15 cellular contexts compared by ENCODE assay signal in genomic region chr1:32725595-32725942, GRCh38. TPM values are rescaled to one million over a fixed set of nuclear protein-coding genes. Genes with fewer than 3 reads are reported as not detected.
A peak's percentile ranks its signal among the peaks of the same experiment; 100 is the strongest.
DNase-seq lines count a peak whose midpoint lies in the region; ATAC-seq and TF ChIP-seq lines count a peak whose summit lies in the region.
"Had no signal": no experiment of that assay in that cellular context is flagged by ENCODE, and none has a peak within 500 bp of the region (broad histone marks: within the 10 kb centered on the region; RNA-seq: fewer than 3 reads in every experiment).

No MANE protein-coding gene starts in this region.

- H3K9me3 Mint-ChIP-seq in brain (no peaks in the 10 kb centered on the region), neural progenitor cell (peaks cover 4% of the 10 kb centered on the region)
- no peaks in the 10 kb centered on the region for H3K9me3 Mint-ChIP-seq in activated naive CD4-positive, alpha-beta T cell treated with anti-CD3 and anti-CD28 coated beads for 36 hours
- H3K9me3 Mint-ChIP-seq: activated naive CD4-positive, alpha-beta T cell treated with anti-CD3 and anti-CD28 coated beads, Interleukin-2, amount 10 ng/mL, durations not matched to agents 7 days and 5 days; natural killer cell treated with Interleukin-12 subunit alpha and Interleukin-12 subunit beta and Interleukin-15 and Interleukin-18, amount 100 ng/mL, for 72 hours had no signal

- no peak for ATAC-seq in GM18511 (IDR thresholded peaks at IDR 0.05; ENCODE audit: unreplicated experiment)

- no peak overlapping the region for H2AFZ ChIP-seq in neural progenitor cell (replicated peaks)

- H3K79me2 ChIP-seq in neural progenitor cell (ENCODE audit: low read depth): no peaks in the 10 kb centered on the region

- no peaks in the 10 kb centered on the region for H4K20me1 ChIP-seq in BLaER1 treated with 17β-estradiol and CSF1 and Interleukin-3, amounts not matched to agents 10 nM and 100 nM
- H4K20me1 ChIP-seq in neural progenitor cell (ENCODE audit: low read depth): no peaks in the 10 kb centered on the region

- no peak overlapping the region for H3K4me3 Mint-ChIP-seq in brain
- peak overlapping the region; percentile 34 for H3K4me3 Mint-ChIP-seq in neural progenitor cell
- no peak overlapping the region for H3K4me3 Mint-ChIP-seq in activated naive CD4-positive, alpha-beta T cell treated with anti-CD3 and anti-CD28 coated beads for 36 hours
- H3K4me3 Mint-ChIP-seq: activated naive CD4-positive, alpha-beta T cell treated with anti-CD3 and anti-CD28 coated beads, Interleukin-2, amount 10 ng/mL, durations not matched to agents 7 days and 5 days; natural killer cell treated with Interleukin-12 subunit alpha and Interleukin-12 subunit beta and Interleukin-15 and Interleukin-18, amount 100 ng/mL, for 72 hours had no signal

- H3K4me1 Mint-ChIP-seq in brain (peaks cover 14% of the 10 kb centered on the region), neural progenitor cell (peaks cover 22% of the 10 kb centered on the region)
- H3K4me1 Mint-ChIP-seq in activated naive CD4-positive, alpha-beta T cell treated with anti-CD3 and anti-CD28 coated beads for 36 hours (ENCODE audit: low read depth): peaks cover 10% of the 10 kb centered on the region

- POLR2A ChIA-PET in HEK293 (lab: Yijun Ruan, JAX): interaction anchor here (0.6 kb wide), 1 partner anchor 13 kb away, joined by 4 read pairs; no protein-coding TSS in a partner anchor

- H3K4me3 ChIP-seq in BLaER1 treated with 17β-estradiol and CSF1 and Interleukin-3, amounts not matched to agents 10 nM and 100 nM: peak overlapping the region in 2 of 10 experiments; percentile 30 to 47; a peak in 3 of 20 replicates
- no peak overlapping the region for H3K4me3 ChIP-seq in HEK293 (ENCODE audit: low read depth, low read length)
- no peak overlapping the region for H3K4me3 ChIP-seq in neural progenitor cell

- H3K4me1 ChIP-seq in BLaER1 treated with 17β-estradiol and CSF1 and Interleukin-3, amounts not matched to agents 10 nM and 100 nM: peaks cover 26 to 56% (median 42%) of the 10 kb centered on the region in 10 experiments
- no peaks in the 10 kb centered on the region for H3K4me1 ChIP-seq in HEK293 (ENCODE audit: control insufficient read depth, insufficient read depth, low read length)
- peaks cover 13% of the 10 kb centered on the region for H3K4me1 ChIP-seq in neural progenitor cell

- H3K27ac ChIP-seq in BLaER1 treated with 17β-estradiol and CSF1 and Interleukin-3, amounts not matched to agents 10 nM and 100 nM: peak overlapping the region in 9 of 11 experiments; percentile 51 to 89 (median 75); a peak in 17 of 22 replicates
- H3K27ac ChIP-seq in HEK293 (ENCODE audit: extremely low read depth, low read depth, low read length): no peak overlapping the region
- no peak overlapping the region for H3K27ac ChIP-seq in neural progenitor cell
- H3K27ac ChIP-seq: WERI-Rb-1 had no signal

- intact Hi-C loops in activated naive CD4-positive, alpha-beta T cell treated with anti-CD3 and anti-CD28 coated beads for 36 hours (cut with micrococcal nuclease): no loop called here

- H3K36me3 ChIP-seq in BLaER1 treated with 17β-estradiol and CSF1 and Interleukin-3, amounts not matched to agents 10 nM and 100 nM: no peaks in the 10 kb centered on the region
- H3K36me3 ChIP-seq in HEK293 (ENCODE audit: control insufficient read depth in 2 of 2, insufficient read depth in 1 of 2, low read length in 2 of 2) (no peaks in the 10 kb centered on the region), neural progenitor cell (no peaks in the 10 kb centered on the region)
- H3K36me3 ChIP-seq: WERI-Rb-1 had no signal

- H3K27me3 ChIP-seq in BLaER1 treated with 17β-estradiol and CSF1 and Interleukin-3, amounts not matched to agents 10 nM and 100 nM: no peaks in the 10 kb centered on the region
- no peaks in the 10 kb centered on the region for H3K27me3 ChIP-seq in neural progenitor cell

- CTCF ChIA-PET in HEK293 (lab: Yijun Ruan, JAX): interaction anchor here (0.5 to 1.5 kb wide), 2 partner anchors 13 to 150 kb away, joined by 3 to 4 read pairs; no protein-coding TSS in a partner anchor
- CTCF ChIA-PET in activated naive CD4-positive, alpha-beta T cell treated with anti-CD3 and anti-CD28 coated beads for 36 hours (lab: Charles Lee): interaction anchor here (0.7 to 1.7 kb wide), 4 partner anchors 13 to 77 kb away, joined by 3 to 14 read pairs (median 5); no protein-coding TSS in a partner anchor

- peak overlapping the region; percentile 75 to 93 (median 91) for H3K4me2 ChIP-seq in BLaER1 treated with 17β-estradiol and CSF1 and Interleukin-3, amounts not matched to agents 10 nM and 100 nM
- no peak overlapping the region for H3K4me2 ChIP-seq in neural progenitor cell

- H3K27ac Mint-ChIP-seq in brain (peak overlapping the region in 3 of 5 experiments; percentile 12 to 45 (median 42)), neural progenitor cell (peak overlapping the region; percentile 23)
- no peak overlapping the region for H3K27ac Mint-ChIP-seq in activated naive CD4-positive, alpha-beta T cell treated with anti-CD3 and anti-CD28 coated beads for 36 hours

- H3K27me3 Mint-ChIP-seq in brain: peaks cover 18% of the 10 kb centered on the region
- H3K27me3 Mint-ChIP-seq in neural progenitor cell (ENCODE audit: insufficient read depth, low read depth): peaks cover 4% of the 10 kb centered on the region
- peaks cover 5% of the 10 kb centered on the region for H3K27me3 Mint-ChIP-seq in activated naive CD4-positive, alpha-beta T cell treated with anti-CD3 and anti-CD28 coated beads for 36 hours (ENCODE audit: low read depth)

- no peaks in the 10 kb centered on the region for H3F3A ChIP-seq in neural progenitor cell (ENCODE audit: low read depth)

- H3K36me3 Mint-ChIP-seq in brain: no peaks in the 10 kb centered on the region
- H3K36me3 Mint-ChIP-seq in neural progenitor cell: no peaks in the 10 kb centered on the region
- no peaks in the 10 kb centered on the region for H3K36me3 Mint-ChIP-seq in activated naive CD4-positive, alpha-beta T cell treated with anti-CD3 and anti-CD28 coated beads for 36 hours (ENCODE audit: low read depth)
- H3K36me3 Mint-ChIP-seq: activated naive CD4-positive, alpha-beta T cell treated with anti-CD3 and anti-CD28 coated beads, Interleukin-2, amount 10 ng/mL, durations not matched to agents 7 days and 5 days; CD14-positive monocyte; natural killer cell treated with Interleukin-12 subunit alpha and Interleukin-12 subunit beta and Interleukin-15 and Interleukin-18, amount 100 ng/mL, for 72 hours had no signal

- DNase-seq in neural progenitor cell (ENCODE audit: low spot score) (no peak), NAMALWA (ENCODE audit: low spot score) (no peak), foreskin melanocyte (no peak)
- DNase-seq in activated naive CD4-positive, alpha-beta T cell treated with anti-CD3 and anti-CD28 coated beads for 36 hours: no peak
- DNase-seq: effector CD4-positive, alpha-beta T cell; NCI-H2029 treated with DMSO at 0.1 percent for 48 hours; NCI-H526 treated with DMSO at 0.1 percent for 48 hours; WERI-Rb-1 had no signal

- TF ChIP-seq CTCF in HEK293 (tag by site-specific recombination; IDR thresholded peaks at IDR 0.05): no peak
- TF ChIP-seq CTCF in brain (conservative IDR thresholded peaks at IDR 0.05): no peak
- no peak for TF ChIP-seq CTCF in neural progenitor cell (IDR thresholded peaks at IDR 0.05)

- peak overlapping the region in 5 of 11 experiments; percentile 29 to 63 (median 55); a peak in 7 of 22 replicates for H3K9ac ChIP-seq in BLaER1 treated with 17β-estradiol and CSF1 and Interleukin-3, amounts not matched to agents 10 nM and 100 nM
- H3K9ac ChIP-seq in neural progenitor cell: no peak overlapping the region

- H3K9me3 ChIP-seq in BLaER1 treated with 17β-estradiol and CSF1 and Interleukin-3, amounts not matched to agents 10 nM and 100 nM (replicated peaks in 1 of 11): no peaks in the 10 kb centered on the region
- no peaks in the 10 kb centered on the region for H3K9me3 ChIP-seq in HEK293 (ENCODE audit: control insufficient read depth, insufficient read depth, low read depth, low read length)
- H3K9me3 ChIP-seq in neural progenitor cell (ENCODE audit: low read depth): no peaks in the 10 kb centered on the region

TF ChIP-seq in HEK293, 187 proteins besides CTCF, POLR2A, EP300 and RAD21 (continues in another document):
- no peak for TF ChIP-seq WT1 (tag by site-specific recombination; IDR thresholded peaks at IDR 0.05)
- TF ChIP-seq ZNF621 (tag by site-specific recombination; IDR thresholded peaks at IDR 0.05): no peak
- TF ChIP-seq ZNF175 (tag by site-specific recombination; IDR thresholded peaks at IDR 0.05): no peak
- TF ChIP-seq PBX3 (CRISPR knock-in tag; IDR thresholded peaks at IDR 0.05): no peak
- no peak for TF ChIP-seq ZNF24 (tag by site-specific recombination; IDR thresholded peaks at IDR 0.05)
- TF ChIP-seq ZNF701 (tag by site-specific recombination; IDR thresholded peaks at IDR 0.05): no peak
- no peak for TF ChIP-seq ZFP69B (tag by site-specific recombination; IDR thresholded peaks at IDR 0.05)
- 0 out of 2 replicates have a peak, but pooled peaks have one; percentile 22 for TF ChIP-seq ZNF366 (tag by site-specific recombination; conservative IDR thresholded peaks at IDR 0.05)
- no peak for TF ChIP-seq ZNF146 (tag by site-specific recombination; IDR thresholded peaks at IDR 0.05)
- no peak for TF ChIP-seq ZNF596 (tag by site-specific recombination; IDR thresholded peaks at IDR 0.05)

RNA-seq across cellular contexts. Expression of gene SYNC, which starts 23.0 kb away (rescaled TPM):
- 1.9 TPM for polyA plus RNA-seq in brain (ENCODE audit: insufficient read depth, low read depth, low replicate concordance)
- not detected in 2 replicates for total RNA-seq in neural progenitor cell (ENCODE audit: low replicate concordance)
- total RNA-seq in activated naive CD4-positive, alpha-beta T cell treated with anti-CD3 and anti-CD28 coated beads for 36 hours: not detected
- total RNA-seq: natural killer cell treated with Interleukin-12 subunit alpha and Interleukin-12 subunit beta and Interleukin-15 and Interleukin-18, amount 100 ng/mL, for 72 hours had no signal

Comparison
In these comparisons a context has a peak if more than half of its experiments do, and no peak if none do; other contexts are left out.
1. H3K27ac ChIP-seq: peak in BLaER1 treated with 17β-estradiol and CSF1 and Interleukin-3, amounts not matched to agents 10 nM and 100 nM (9 of 11); none in HEK293 (single experiment) and neural progenitor cell (single experiment).